9 cellular contexts compared by ENCODE assay signal in the genomic region with DNA sequence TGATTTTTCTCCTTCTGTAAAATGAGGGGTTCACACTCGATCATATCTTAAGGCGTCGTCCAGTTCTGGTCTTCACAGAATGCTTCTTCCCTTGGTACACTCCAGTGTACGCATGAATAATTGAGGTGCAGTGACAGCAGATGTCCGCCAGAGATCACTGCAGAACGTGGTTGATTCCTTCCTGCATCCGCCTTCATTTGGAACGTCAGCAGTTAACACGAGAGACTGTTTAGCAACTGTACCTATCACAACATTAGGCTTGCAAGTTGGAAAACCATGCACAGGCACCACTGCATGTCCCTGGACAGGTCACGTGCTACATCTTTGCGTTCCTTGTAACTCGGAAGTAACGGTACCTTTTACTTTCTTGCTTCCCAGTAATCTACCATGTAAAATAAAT.
DNase-seq lines count a peak whose midpoint lies in the region; ATAC-seq, FAIRE-seq and TF ChIP-seq lines count a peak whose summit lies in the region.
"Had no signal": no experiment of that assay in that cellular context is flagged by ENCODE, and none has a peak within 500 bp of the region (broad histone marks: within the 10 kb centered on the region; RNA-seq: fewer than 3 reads in every experiment).

No MANE protein-coding gene starts in this region.

- H3K18ac ChIP-seq in H1 (ENCODE audit: extremely low read depth, low read length): no peak overlapping the region

- no peak overlapping the region for H3K14ac ChIP-seq in H1 (ENCODE audit: insufficient read length)

- H3K4me1 ChIP-seq in H1 (replicated peaks in 1 of 4; ENCODE audit: control insufficient read depth in 3 of 4, insufficient read depth in 4 of 4, low read length in 3 of 4): no peaks in the 10 kb centered on the region
- H3K4me1 ChIP-seq: BLaER1 had no signal

- no peak overlapping the region for H3K9ac ChIP-seq in H1 (replicated peaks in 1 of 4; ENCODE audit: extremely low read depth in 1 of 4, low read depth in 3 of 4, low read length in 3 of 4)
- H3K9ac ChIP-seq: BLaER1 had no signal

- no peak overlapping the region for H2BK120ac ChIP-seq in H1 (replicated peaks; ENCODE audit: low read depth, low read length)

- no peaks in the 10 kb centered on the region for H3K36me3 ChIP-seq in H1 (ENCODE audit: control insufficient read depth in 2 of 4, insufficient read depth in 4 of 4, low read length in 3 of 4)
- H3K36me3 ChIP-seq: BLaER1 had no signal

- H4K5ac ChIP-seq in H1 (ENCODE audit: insufficient read length, low read depth, low read length): no peak overlapping the region

- no peak overlapping the region for H2BK20ac ChIP-seq in H1 (ENCODE audit: low read length)

- H3K36me3 Mint-ChIP-seq in nephron (ENCODE audit: low read depth): no peaks in the 10 kb centered on the region

- POLR2A ChIA-PET in H1 (lab: Charles Lee; ENCODE audit: partially characterized antibody): no interaction called here

- no peaks in the 10 kb centered on the region for H4K20me1 ChIP-seq in H1 (replicated peaks in 1 of 2; ENCODE audit: control insufficient read depth in 1 of 2, insufficient read depth in 2 of 2, low read length in 2 of 2)

- whole genome bisulfite sequencing in H1 (ENCODE audit: extremely low coverage in 1 of 2, insufficient coverage in 1 of 2, insufficient read length in 1 of 2, insufficient replicate concordance in 2 of 2, low coverage in 1 of 2, low lambda C conversion rate in 2 of 2, missing lambda C conversion rate in 1 of 2), 2 experiments: 45% methylated on average over 13 of the region's 13 CpGs; no CpG with 5 or more reads in 1 of the 2 experiments

- no peak overlapping the region for H3K4ac ChIP-seq in H1 (replicated peaks; ENCODE audit: insufficient read length, low read depth, low read length)

- no peak overlapping the region for H3K4me3 Mint-ChIP-seq in nephron

- TF ChIP-seq CTCF in H1 (IDR thresholded peaks at IDR 0.05; ENCODE audit: control extremely low read depth in 1 of 3, insufficient read depth in 1 of 3, low read depth in 1 of 3, low read length in 3 of 3): peak; percentile 60 to 82 (median 63)
- TF ChIP-seq CTCF in nephron (IDR thresholded peaks at IDR 0.05; ENCODE audit: unreplicated experiment in 3 of 3): peak; percentile 51 to 66 (median 51)

- no peaks in the 10 kb centered on the region for H3K4me1 Mint-ChIP-seq in nephron

- no peak overlapping the region for H2AFZ ChIP-seq in H1 (ENCODE audit: low read length)

- no peak overlapping the region for H3K27ac Mint-ChIP-seq in nephron

- H4K8ac ChIP-seq in H1 (ENCODE audit: extremely low read depth, insufficient read depth, low read length): no peak overlapping the region

- H2BK12ac ChIP-seq in H1 (ENCODE audit: low read depth, low read length): no peak overlapping the region

- peaks cover 7% of the 10 kb centered on the region for H3K9me3 Mint-ChIP-seq in nephron

- TF ChIP-seq POLR2A in H1 (IDR thresholded peaks at IDR 0.05; ENCODE audit: control extremely low read depth in 1 of 2, low read depth in 2 of 2, low read length in 2 of 2): no peak

- H2AK5ac ChIP-seq in H1 (ENCODE audit: low read depth, low read length): no peak overlapping the region

- CTCF ChIA-PET in H1 (lab: Charles Lee; ENCODE audit: partially characterized antibody): interaction anchor here (0.6 to 3.0 kb wide), 6 partner anchors 40 to 432 kb away, joined by 3 to 16 read pairs (median 4); partner anchors contain the start of gene GLRA2

- H4K91ac ChIP-seq in H1 (replicated peaks; ENCODE audit: insufficient read length, low read length): no peak overlapping the region

- TF ChIP-seq EP300 in H1 (IDR thresholded peaks at IDR 0.05; ENCODE audit: borderline replicate concordance in 1 of 2, low read depth in 2 of 2, low read length in 2 of 2): no peak

- H3K79me2 ChIP-seq in H1 (ENCODE audit: control insufficient read depth in 1 of 2, insufficient read depth in 2 of 2, low read length in 2 of 2): no peaks in the 10 kb centered on the region

- no peak overlapping the region for H2BK15ac ChIP-seq in H1 (ENCODE audit: low read length)

- H3K27me3 Mint-ChIP-seq in nephron (ENCODE audit: low read depth): peaks cover 13% of the 10 kb centered on the region

- no peak overlapping the region for H3K23ac ChIP-seq in H1 (ENCODE audit: insufficient read length)

- H2BK5ac ChIP-seq in H1 (ENCODE audit: low read depth, low read length): no peak overlapping the region

- ATAC-seq in HG03342 (IDR thresholded peaks at IDR 0.05; ENCODE audit: unreplicated experiment): peak; percentile 92

- no peaks in the 10 kb centered on the region for H3K9me3 ChIP-seq in H1 (ENCODE audit: insufficient read depth in 2 of 2, low read depth in 1 of 2, low read length in 1 of 2)
- H3K9me3 ChIP-seq: BLaER1 had no signal

- H3K4me3 ChIP-seq in H1 (ENCODE audit: extremely low read depth in 1 of 4, insufficient read depth in 2 of 4, low read depth in 3 of 4, low read length in 4 of 4): no peak overlapping the region
- H3K4me3 ChIP-seq: BLaER1 had no signal

- DNase-seq in activated gamma-delta T cell treated with Interleukin-2 at 50 U/mL for 16 hours (peak; percentile 5), activated gamma-delta T cell (lab: John Stamatoyannopoulos, UW) (no peak), H1 (ENCODE audit: low read depth in 1 of 2, low spot score in 2 of 2) (peak; percentile 7 to 48), DMS153 (lab: John Stamatoyannopoulos, UW) (no peak), NCI-H524 (lab: John Stamatoyannopoulos, UW) (no peak)
- DNase-seq in activated CD4-positive, alpha-beta T cell treated with anti-CD3 and anti-CD28 coated beads for 24 hours (ENCODE audit: low read depth in 2 of 2): peak; percentile 4 to 18

- no peaks in the 10 kb centered on the region for H3K23me2 ChIP-seq in H1 (ENCODE audit: low read depth, low read length)

- FAIRE-seq in H1 (lab: Jason Lieb, UNC): peak; percentile 97

- TF ChIP-seq RAD21 in H1 (IDR thresholded peaks at IDR 0.05 in 1 of 2, conservative IDR thresholded peaks at IDR 0.05 in 1 of 2; ENCODE audit: low read depth in 2 of 2, low read length in 2 of 2): peak; percentile 92

- no peak overlapping the region for H3K27ac ChIP-seq in H1 (ENCODE audit: low read depth, low read length)
- H3K27ac ChIP-seq: BLaER1 had no signal

- H3K4me2 ChIP-seq in H1 (ENCODE audit: insufficient read depth in 1 of 2, low read depth in 2 of 2, low read length in 2 of 2): no peak overlapping the region
- H3K4me2 ChIP-seq: BLaER1 had no signal

- no peaks in the 10 kb centered on the region for H3K79me1 ChIP-seq in H1 (ENCODE audit: low read depth, low read length)

- H3K56ac ChIP-seq in H1 (replicated peaks; ENCODE audit: insufficient read length, low read depth, low read length): no peak overlapping the region

- H3K27me3 ChIP-seq in H1 (replicated peaks in 1 of 4; ENCODE audit: control insufficient read depth in 3 of 4, extremely low read depth in 1 of 4, insufficient read depth in 3 of 4, low read length in 3 of 4): no peaks in the 10 kb centered on the region

TF ChIP-seq in H1, 55 proteins besides CTCF, POLR2A, EP300 and RAD21:
- TF ChIP-seq SUZ12 (IDR thresholded peaks at IDR 0.05; ENCODE audit: low read length) (no peak), USF2 (IDR thresholded peaks at IDR 0.05; ENCODE audit: low read length) (no peak), BRCA1 (IDR thresholded peaks at IDR 0.05; ENCODE audit: low read depth, low read length) (no peak), SIX5 (IDR thresholded peaks at IDR 0.05; ENCODE audit: low read depth, low read length) (no peak), RFX5 (IDR thresholded peaks at IDR 0.05; ENCODE audit: borderline replicate concordance, low read depth, low read length) (no peak), TAF1 (IDR thresholded peaks at IDR 0.05; ENCODE audit: low read depth, low read length) (no peak), TEAD4 (IDR thresholded peaks at IDR 0.05; ENCODE audit: low read depth, low read length) (no peak), ZNF274 (IDR thresholded peaks at IDR 0.05; ENCODE audit: borderline replicate concordance, extremely low read depth, low read length) (no peak), POLR2AphosphoS5 (IDR thresholded peaks at IDR 0.05; ENCODE audit: low read depth, low read length) (no peak)
- TF ChIP-seq, protein P1, sequence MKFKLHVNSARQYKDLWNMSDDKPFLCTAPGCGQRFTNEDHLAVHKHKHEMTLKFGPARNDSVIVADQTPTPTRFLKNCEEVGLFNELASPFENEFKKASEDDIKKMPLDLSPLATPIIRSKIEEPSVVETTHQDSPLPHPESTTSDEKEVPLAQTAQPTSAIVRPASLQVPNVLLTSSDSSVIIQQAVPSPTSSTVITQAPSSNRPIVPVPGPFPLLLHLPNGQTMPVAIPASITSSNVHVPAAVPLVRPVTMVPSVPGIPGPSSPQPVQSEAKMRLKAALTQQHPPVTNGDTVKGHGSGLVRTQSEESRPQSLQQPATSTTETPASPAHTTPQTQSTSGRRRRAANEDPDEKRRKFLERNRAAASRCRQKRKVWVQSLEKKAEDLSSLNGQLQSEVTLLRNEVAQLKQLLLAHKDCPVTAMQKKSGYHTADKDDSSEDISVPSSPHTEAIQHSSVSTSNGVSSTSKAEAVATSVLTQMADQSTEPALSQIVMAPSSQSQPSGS (IDR thresholded peaks at IDR 0.05; ENCODE audit: low read length): no peak

Comparison
In these comparisons a context has a peak if more than half of its experiments do, and no peak if none do; other contexts are left out.
1. DNase-seq: peak in activated gamma-delta T cell treated with Interleukin-2 at 50 U/mL for 16 hours (single experiment), activated CD4-positive, alpha-beta T cell treated with anti-CD3 and anti-CD28 coated beads for 24 hours (2 of 2) and H1 (2 of 2); none in activated gamma-delta T cell (single experiment), DMS153 (single experiment) and NCI-H524 (0 of 2).